8 cellular contexts compared by ENCODE assay signal in the genomic region with DNA sequence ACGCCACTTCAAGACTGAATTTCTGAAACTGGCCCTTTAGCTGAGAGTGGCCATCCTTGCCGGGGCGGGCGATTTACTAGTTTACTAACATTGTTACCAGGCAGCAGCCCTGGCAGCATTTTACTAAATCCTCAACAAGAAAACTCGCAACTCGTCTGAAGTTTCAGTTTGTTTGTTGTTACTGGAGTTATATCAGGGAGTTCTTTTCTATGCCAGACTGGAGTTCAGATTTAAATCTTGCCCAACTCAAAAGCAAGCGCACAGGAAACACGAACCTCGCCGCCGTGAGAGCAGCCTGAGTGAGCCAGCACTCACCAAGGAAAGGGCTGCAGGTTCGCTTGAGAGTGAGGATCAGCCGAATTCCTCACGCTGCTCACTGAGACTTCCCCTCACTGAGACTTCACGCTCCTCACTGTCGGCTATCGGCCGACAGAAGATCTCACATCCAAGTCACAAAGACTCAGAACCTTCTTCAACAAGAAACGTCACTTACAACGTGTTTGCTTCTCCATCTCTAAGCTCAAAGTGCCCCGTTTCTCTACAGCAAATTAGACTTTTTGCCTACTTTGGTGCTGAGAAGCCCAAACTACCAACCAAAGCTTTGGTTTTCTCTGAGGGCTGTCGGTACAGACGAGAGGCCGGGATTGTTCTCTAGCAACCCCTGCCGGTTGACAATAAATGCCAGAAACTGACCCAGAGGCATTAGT.
DNase-seq lines count a peak whose midpoint lies in the region; ATAC-seq, FAIRE-seq and TF ChIP-seq lines count a peak whose summit lies in the region.

No MANE protein-coding gene starts in this region.

- H3K9me3 ChIP-seq in adipocyte (ENCODE audit: control insufficient read depth, low read length): no peaks in the 10 kb centered on the region

- peak overlapping the region; percentile 74 for H3K9ac ChIP-seq in adipocyte (ENCODE audit: low read length)

- no peaks in the 10 kb centered on the region for H3K36me3 ChIP-seq in adipocyte (ENCODE audit: control insufficient read depth, insufficient read depth, low read length, severe bottlenecking)

- intact Hi-C loops in left cardiac atrium (cut with DNase I): loop anchor here in 1 of 2 donors (2.0 kb wide), 1 partner anchor 144 kb away; no protein-coding TSS in a partner anchor

- FAIRE-seq in urothelium cell line (lab: Jason Lieb, UNC): no peak

- ATAC-seq in HG03095 (IDR thresholded peaks at IDR 0.05; ENCODE audit: unreplicated experiment) (peak; percentile 87), SK-N-SH treated with all-trans-retinoic acid at 6 μM for 48 hours (peak; percentile 86), left cardiac atrium (peak; percentile 89 to 91)

- DNase-seq in NCI-H2227 (lab: John Stamatoyannopoulos, UW; ENCODE audit: unreplicated experiment): peak; percentile 11
- no peak for DNase-seq in NCI-H2227 treated with DMSO at 0.1 percent for 48 hours (lab: John Stamatoyannopoulos, UW)
- peak; percentile 83 for DNase-seq in adipocyte (ENCODE audit: low read depth)
- peak; percentile 58 for DNase-seq in left cardiac atrium
- DNase-seq in pulmonary artery endothelial cell (ENCODE audit: low read depth, low spot score): peak; percentile 11
- DNase-seq in urothelium cell line (ENCODE audit: low spot score): peak; percentile 68

- H3K4me1 ChIP-seq in adipocyte (ENCODE audit: control insufficient read depth, insufficient read depth, low read length): peaks cover 28% of the 10 kb centered on the region

- H3K4me3 ChIP-seq in adipocyte (ENCODE audit: low read length): peak overlapping the region; percentile 83

- no peaks in the 10 kb centered on the region for H3K27me3 ChIP-seq in adipocyte (replicated peaks; ENCODE audit: control insufficient read depth, insufficient read depth, low read length)

TF ChIP-seq in SK-N-SH treated with all-trans-retinoic acid at 6 μM for 48 hours, 23 proteins besides CTCF, POLR2A, EP300 and RAD21:
- TF ChIP-seq, protein P1, sequence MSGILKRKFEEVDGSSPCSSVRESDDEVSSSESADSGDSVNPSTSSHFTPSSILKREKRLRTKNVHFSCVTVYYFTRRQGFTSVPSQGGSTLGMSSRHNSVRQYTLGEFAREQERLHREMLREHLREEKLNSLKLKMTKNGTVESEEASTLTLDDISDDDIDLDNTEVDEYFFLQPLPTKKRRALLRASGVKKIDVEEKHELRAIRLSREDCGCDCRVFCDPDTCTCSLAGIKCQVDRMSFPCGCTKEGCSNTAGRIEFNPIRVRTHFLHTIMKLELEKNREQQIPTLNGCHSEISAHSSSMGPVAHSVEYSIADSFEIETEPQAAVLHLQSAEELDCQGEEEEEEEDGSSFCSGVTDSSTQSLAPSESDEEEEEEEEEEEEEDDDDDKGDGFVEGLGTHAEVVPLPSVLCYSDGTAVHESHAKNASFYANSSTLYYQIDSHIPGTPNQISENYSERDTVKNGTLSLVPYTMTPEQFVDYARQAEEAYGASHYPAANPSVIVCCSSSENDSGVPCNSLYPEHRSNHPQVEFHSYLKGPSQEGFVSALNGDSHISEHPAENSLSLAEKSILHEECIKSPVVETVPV (CRISPR knock-in tag; IDR thresholded peaks at IDR 0.05): no peak
- TF ChIP-seq SNAI2 (CRISPR knock-in tag; IDR thresholded peaks at IDR 0.05) (no peak), ESRRG (CRISPR knock-in tag; IDR thresholded peaks at IDR 0.05) (no peak), ZNF8 (CRISPR knock-in tag; IDR thresholded peaks at IDR 0.05) (no peak), PPARA (CRISPR knock-in tag; IDR thresholded peaks at IDR 0.05; ENCODE audit: borderline replicate concordance) (no peak), ZFP3 (CRISPR knock-in tag; IDR thresholded peaks at IDR 0.05) (no peak), RARB (CRISPR knock-in tag; IDR thresholded peaks at IDR 0.05) (no peak), TOX (CRISPR knock-in tag; IDR thresholded peaks at IDR 0.05; ENCODE audit: borderline replicate concordance) (no peak), OSR1 (CRISPR knock-in tag; IDR thresholded peaks at IDR 0.05) (no peak), GLIS3 (CRISPR knock-in tag; IDR thresholded peaks at IDR 0.05) (no peak), ZNF70 (CRISPR knock-in tag; IDR thresholded peaks at IDR 0.05) (no peak), BACH2 (CRISPR knock-in tag; IDR thresholded peaks at IDR 0.05; ENCODE audit: borderline replicate concordance) (no peak), ZNF565 (CRISPR knock-in tag; conservative IDR thresholded peaks at IDR 0.05; ENCODE audit: low read depth) (no peak), ARNTL (CRISPR knock-in tag; IDR thresholded peaks at IDR 0.05; ENCODE audit: borderline replicate concordance, low read depth) (no peak)
- TF ChIP-seq, protein P2, sequence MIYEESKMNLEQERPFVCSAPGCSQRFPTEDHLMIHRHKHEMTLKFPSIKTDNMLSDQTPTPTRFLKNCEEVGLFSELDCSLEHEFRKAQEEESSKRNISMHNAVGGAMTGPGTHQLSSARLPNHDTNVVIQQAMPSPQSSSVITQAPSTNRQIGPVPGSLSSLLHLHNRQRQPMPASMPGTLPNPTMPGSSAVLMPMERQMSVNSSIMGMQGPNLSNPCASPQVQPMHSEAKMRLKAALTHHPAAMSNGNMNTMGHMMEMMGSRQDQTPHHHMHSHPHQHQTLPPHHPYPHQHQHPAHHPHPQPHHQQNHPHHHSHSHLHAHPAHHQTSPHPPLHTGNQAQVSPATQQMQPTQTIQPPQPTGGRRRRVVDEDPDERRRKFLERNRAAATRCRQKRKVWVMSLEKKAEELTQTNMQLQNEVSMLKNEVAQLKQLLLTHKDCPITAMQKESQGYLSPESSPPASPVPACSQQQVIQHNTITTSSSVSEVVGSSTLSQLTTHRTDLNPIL (CRISPR knock-in tag; IDR thresholded peaks at IDR 0.05; ENCODE audit: low read depth): no peak
- TF ChIP-seq, protein P3, sequence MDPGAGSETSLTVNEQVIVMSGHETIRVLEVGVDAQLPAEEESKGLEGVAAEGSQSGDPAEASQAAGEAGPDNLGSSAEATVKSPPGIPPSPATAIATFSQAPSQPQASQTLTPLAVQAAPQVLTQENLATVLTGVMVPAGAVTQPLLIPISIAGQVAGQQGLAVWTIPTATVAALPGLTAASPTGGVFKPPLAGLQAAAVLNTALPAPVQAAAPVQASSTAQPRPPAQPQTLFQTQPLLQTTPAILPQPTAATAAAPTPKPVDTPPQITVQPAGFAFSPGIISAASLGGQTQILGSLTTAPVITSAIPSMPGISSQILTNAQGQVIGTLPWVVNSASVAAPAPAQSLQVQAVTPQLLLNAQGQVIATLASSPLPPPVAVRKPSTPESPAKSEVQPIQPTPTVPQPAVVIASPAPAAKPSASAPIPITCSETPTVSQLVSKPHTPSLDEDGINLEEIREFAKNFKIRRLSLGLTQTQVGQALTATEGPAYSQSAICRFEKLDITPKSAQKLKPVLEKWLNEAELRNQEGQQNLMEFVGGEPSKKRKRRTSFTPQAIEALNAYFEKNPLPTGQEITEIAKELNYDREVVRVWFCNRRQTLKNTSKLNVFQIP (CRISPR knock-in tag; IDR thresholded peaks at IDR 0.05; ENCODE audit: borderline replicate concordance, low read depth): no peak
- TF ChIP-seq, protein P4, sequence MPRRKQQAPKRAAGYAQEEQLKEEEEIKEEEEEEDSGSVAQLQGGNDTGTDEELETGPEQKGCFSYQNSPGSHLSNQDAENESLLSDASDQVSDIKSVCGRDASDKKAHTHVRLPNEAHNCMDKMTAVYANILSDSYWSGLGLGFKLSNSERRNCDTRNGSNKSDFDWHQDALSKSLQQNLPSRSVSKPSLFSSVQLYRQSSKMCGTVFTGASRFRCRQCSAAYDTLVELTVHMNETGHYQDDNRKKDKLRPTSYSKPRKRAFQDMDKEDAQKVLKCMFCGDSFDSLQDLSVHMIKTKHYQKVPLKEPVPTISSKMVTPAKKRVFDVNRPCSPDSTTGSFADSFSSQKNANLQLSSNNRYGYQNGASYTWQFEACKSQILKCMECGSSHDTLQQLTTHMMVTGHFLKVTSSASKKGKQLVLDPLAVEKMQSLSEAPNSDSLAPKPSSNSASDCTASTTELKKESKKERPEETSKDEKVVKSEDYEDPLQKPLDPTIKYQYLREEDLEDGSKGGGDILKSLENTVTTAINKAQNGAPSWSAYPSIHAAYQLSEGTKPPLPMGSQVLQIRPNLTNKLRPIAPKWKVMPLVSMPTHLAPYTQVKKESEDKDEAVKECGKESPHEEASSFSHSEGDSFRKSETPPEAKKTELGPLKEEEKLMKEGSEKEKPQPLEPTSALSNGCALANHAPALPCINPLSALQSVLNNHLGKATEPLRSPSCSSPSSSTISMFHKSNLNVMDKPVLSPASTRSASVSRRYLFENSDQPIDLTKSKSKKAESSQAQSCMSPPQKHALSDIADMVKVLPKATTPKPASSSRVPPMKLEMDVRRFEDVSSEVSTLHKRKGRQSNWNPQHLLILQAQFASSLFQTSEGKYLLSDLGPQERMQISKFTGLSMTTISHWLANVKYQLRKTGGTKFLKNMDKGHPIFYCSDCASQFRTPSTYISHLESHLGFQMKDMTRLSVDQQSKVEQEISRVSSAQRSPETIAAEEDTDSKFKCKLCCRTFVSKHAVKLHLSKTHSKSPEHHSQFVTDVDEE (CRISPR knock-in tag; IDR thresholded peaks at IDR 0.05): no peak
TF ChIP-seq in SK-N-SH treated with all-trans-retinoic acid at 6 μM for 48 hours: peak in this region for 0.
